Comparison of ENCODE assay signal across 20 cellular contexts in genomic region chr17:16462070-16462864, GRCh38. TPM values are rescaled to one million over a fixed set of nuclear protein-coding genes. Genes with fewer than 3 reads are reported as not detected.
A peak's percentile ranks its signal among the peaks of the same experiment; 100 is the strongest.
DNase-seq lines count a peak whose midpoint lies in the region; ATAC-seq and TF ChIP-seq lines count a peak whose summit lies in the region.
"Had no signal": no experiment of that assay in that cellular context is flagged by ENCODE, and none has a peak within 500 bp of the region (broad histone marks: within the 10 kb centered on the region; RNA-seq: fewer than 3 reads in every experiment).

No MANE protein-coding gene starts in this region.

- H3K27ac ChIP-seq in cardiac muscle cell (peak overlapping the region; percentile 48), left ventricle myocardium inferior (replicated peaks) (no peak overlapping the region), adrenal gland (peak overlapping the region in 3 of 5 donors; percentile 59 to 82 (median 81)), liver (ENCODE audit: low read depth in 1 of 2, low read length in 2 of 2) (no peak overlapping the region), transverse colon (peak overlapping the region in 3 of 4 donors; percentile 86 to 91 (median 88)), gastrocnemius medialis (no peak overlapping the region)
- H3K27ac ChIP-seq: GM23248 had no signal

- H3K4me3 ChIP-seq in cardiac muscle cell = no peak overlapping the region
- no peak overlapping the region for H3K4me3 ChIP-seq in left ventricle myocardium inferior
- no peak overlapping the region for H3K4me3 ChIP-seq in adrenal gland
- no peak overlapping the region for H3K4me3 ChIP-seq in liver (ENCODE audit: low read depth in 1 of 3, low read length in 3 of 3)
- H3K4me3 ChIP-seq in transverse colon = no peak overlapping the region
- H3K4me3 ChIP-seq in gastrocnemius medialis = no peak overlapping the region
- H3K4me3 ChIP-seq: GM23248 had no signal

- in situ Hi-C loops in transverse colon (cut with MboI; ENCODE audit: low pct_ligation_motif_present in 1 of 4, low pct_unique_long_range_greater_than_20kb in 1 of 4, low sequenced_read_pairs in 3 of 4) = no loop called here
- in situ Hi-C loops in gastrocnemius medialis (cut with MboI; ENCODE audit: low sequenced_read_pairs in 4 of 4) = no loop called here

- H3K27me3 ChIP-seq in cardiac muscle cell (no peaks in the 10 kb centered on the region), left ventricle myocardium inferior (ENCODE audit: low read depth) (no peaks in the 10 kb centered on the region), adrenal gland (no peaks in the 10 kb centered on the region), liver (ENCODE audit: control insufficient read depth in 4 of 4, insufficient read depth in 4 of 4, low read length in 3 of 4) (no peaks in the 10 kb centered on the region), transverse colon (no peaks in the 10 kb centered on the region), gastrocnemius medialis (no peaks in the 10 kb centered on the region)

- intact Hi-C loops in left ventricle myocardium inferior (cut with micrococcal nuclease) = loop anchor here (5.0 kb wide), 1 partner anchor 55 kb away; no protein-coding TSS in a partner anchor
- intact Hi-C loops in adrenal gland (cut with DNase I) = no loop called here
- intact Hi-C loops in transverse colon (cut with DNase I; ENCODE audit: low total_unique reads) = no loop called here
- intact Hi-C loops in gastrocnemius medialis (cut with DNase I; ENCODE audit: low total_unique reads) = no loop called here

- no peaks in the 10 kb centered on the region for H3K36me3 ChIP-seq in cardiac muscle cell
- H3K36me3 ChIP-seq in left ventricle myocardium inferior = no peaks in the 10 kb centered on the region
- peaks cover 0 to 3% of the 10 kb centered on the region in 2 donors for H3K36me3 ChIP-seq in adrenal gland (replicated peaks in 1 of 2)
- no peaks in the 10 kb centered on the region for H3K36me3 ChIP-seq in liver (ENCODE audit: control insufficient read depth in 4 of 4, insufficient read depth in 3 of 4, low read depth in 1 of 4, low read length in 3 of 4)
- H3K36me3 ChIP-seq in transverse colon = peaks cover 0 to 7% (median 0%) of the 10 kb centered on the region in 4 donors
- H3K36me3 ChIP-seq in gastrocnemius medialis = no peaks in the 10 kb centered on the region

- ATAC-seq in GM21447 (IDR thresholded peaks at IDR 0.05; ENCODE audit: unreplicated experiment) (no peak), gastrocnemius medialis (no peak)
- ATAC-seq: PC-3 had no signal

- DNase-seq in cardiac muscle cell (ENCODE audit: low read depth in 1 of 2, low spot score in 1 of 2) (no peak), left ventricle myocardium inferior (no peak), adrenal gland (no peak), transverse colon (no peak), gastrocnemius medialis (no peak), putamen (ENCODE audit: low spot score) (no peak)
- DNase-seq: Caco-2; CD4-positive, CD25-positive, alpha-beta regulatory T cell; DMS153; GDM1; GM23248; NCI-H1417; NCI-H187; NCI-H2107; NCI-H226; NCI-H524; PC-3 had no signal

- TF ChIP-seq CTCF in cardiac muscle cell (IDR thresholded peaks at IDR 0.05; ENCODE audit: low read depth, low read length) (no peak), left ventricle myocardium inferior (IDR thresholded peaks at IDR 0.05; ENCODE audit: borderline replicate concordance) (no peak), adrenal gland (IDR thresholded peaks at IDR 0.05) (no peak), liver (IDR thresholded peaks at IDR 0.05; ENCODE audit: low read depth, low read length, missing input control) (no peak), transverse colon (IDR thresholded peaks at IDR 0.05) (no peak), gastrocnemius medialis (IDR thresholded peaks at IDR 0.05 in 4 of 5, conservative IDR thresholded peaks at IDR 0.05 in 1 of 5) (no peak)

- TF ChIP-seq EP300 in transverse colon (IDR thresholded peaks at IDR 0.05; ENCODE audit: low read depth) = no peak

- H3K4me1 ChIP-seq in cardiac muscle cell (ENCODE audit: low read depth) = peaks cover 25% of the 10 kb centered on the region
- H3K4me1 ChIP-seq in left ventricle myocardium inferior = peaks cover 64% of the 10 kb centered on the region
- H3K4me1 ChIP-seq in adrenal gland (replicated peaks in 1 of 2) = peaks cover 22 to 57% of the 10 kb centered on the region in 2 donors
- peaks cover 0 to 9% (median 7%) of the 10 kb centered on the region in 4 donors for H3K4me1 ChIP-seq in liver (ENCODE audit: control insufficient read depth in 4 of 4, insufficient read depth in 4 of 4, low read length in 3 of 4)
- peaks cover 28 to 48% (median 41%) of the 10 kb centered on the region in 4 donors for H3K4me1 ChIP-seq in transverse colon
- H3K4me1 ChIP-seq in gastrocnemius medialis = peaks cover 0 to 3% of the 10 kb centered on the region in 2 donors

- peak in 1 of 2 donors; percentile 14 for TF ChIP-seq RAD21 in liver (IDR thresholded peaks at IDR 0.05)

- 51 to 84% (median 79%) methylated on average over 3 to 20 of the region's 20 CpGs for WGBS in adrenal gland, 4 donors
- 89% methylated on average over 20 of the region's 20 CpGs for WGBS in liver
- 85% methylated on average over 20 of the region's 20 CpGs; no CpG with 5 or more reads in 1 of the 2 donors for WGBS in transverse colon (ENCODE audit: low coverage in 1 of 2), 2 donors

- TF ChIP-seq POLR2A in adrenal gland (IDR thresholded peaks at IDR 0.05) (no peak), transverse colon (IDR thresholded peaks at IDR 0.05) (no peak), gastrocnemius medialis (IDR thresholded peaks at IDR 0.05) (no peak)

- H3K9ac ChIP-seq in liver (ENCODE audit: low read depth in 1 of 2, low read length in 2 of 2) = no peak overlapping the region
- H3K9ac ChIP-seq: GM23248 had no signal

- no peaks in the 10 kb centered on the region for H3K9me3 ChIP-seq in cardiac muscle cell (ENCODE audit: low read depth)
- H3K9me3 ChIP-seq in left ventricle myocardium inferior (replicated peaks) = no peaks in the 10 kb centered on the region
- H3K9me3 ChIP-seq in adrenal gland (replicated peaks in 1 of 3) = no peaks in the 10 kb centered on the region
- H3K9me3 ChIP-seq in liver (ENCODE audit: control insufficient read depth in 4 of 4, low read length in 3 of 4) = no peaks in the 10 kb centered on the region
- no peaks in the 10 kb centered on the region for H3K9me3 ChIP-seq in transverse colon
- H3K9me3 ChIP-seq in gastrocnemius medialis = no peaks in the 10 kb centered on the region
- H3K9me3 ChIP-seq: Caco-2 had no signal

TF ChIP-seq in liver, 16 proteins besides CTCF, POLR2A, EP300 and RAD21 (continues in another document):
- TF ChIP-seq MAX (IDR thresholded peaks at IDR 0.05) (no peak), JUND (IDR thresholded peaks at IDR 0.05) (no peak), TAF1 (conservative IDR thresholded peaks at IDR 0.05) (no peak), SP1 (IDR thresholded peaks at IDR 0.05) (no peak), RXRA (IDR thresholded peaks at IDR 0.05) (peak in 1 of 2 donors; percentile 13), FOXA2 (IDR thresholded peaks at IDR 0.05) (no peak), FOXA1 (IDR thresholded peaks at IDR 0.05) (no peak), REST (IDR thresholded peaks at IDR 0.05) (no peak), HNF4A (conservative IDR thresholded peaks at IDR 0.05) (no peak), NR2F2 (IDR thresholded peaks at IDR 0.05) (peak; percentile 93)

RNA-seq across cellular contexts. Expression of gene LRRC75A, which starts 29.7 kb away (rescaled TPM):
- total RNA-seq in cardiac muscle cell (23.1 and 31.3 TPM in 2 replicates), left ventricle myocardium inferior (0.96 TPM), adrenal gland (10 to 100 TPM in 7 of 8 donors, 1 to 10 TPM in 1; 7.4 to 49.2 (median 25.5) TPM), liver (10 to 100 TPM in 1 of 2 donors, under 1 TPM in 1; 0.33 to 22.6 TPM), transverse colon (100 to 1,000 TPM in 2 of 4 donors, 10 to 100 TPM in 2; 67.9 to 194 (median 115) TPM), gastrocnemius medialis (under 1 TPM in 2 of 4 donors, not detected in 2; 0.34 to 0.80 TPM)
- polyA plus RNA-seq in cardiac muscle cell (9.0 and 9.1 TPM in 2 replicates), adrenal gland (10 to 100 TPM in 1 of 3 donors, 1 to 10 TPM in 2; 8.6 to 40.1 (median 9.7) TPM), liver (under 1 TPM; 0.08 to 0.42 TPM)

RNA-seq across cellular contexts. Expression of gene TRPV2, which starts 46.9 kb away (rescaled TPM):
- 0.09 and 0.28 TPM in 2 replicates for total RNA-seq in cardiac muscle cell
- polyA plus RNA-seq in cardiac muscle cell = 0.72 and 0.93 TPM in 2 replicates
- total RNA-seq in left ventricle myocardium inferior = 6.7 TPM
- 100 to 1,000 TPM in 1 of 8 donors, 10 to 100 TPM in 7; 34.1 to 110 (median 47.3) TPM for total RNA-seq in adrenal gland
- 10 to 100 TPM; 23.3 to 67.3 (median 61.7) TPM for polyA plus RNA-seq in adrenal gland
- total RNA-seq in liver = 1 to 10 TPM; 5.6 to 9.3 TPM
- polyA plus RNA-seq in liver = 1 to 10 TPM; 2.9 to 3.5 TPM
- total RNA-seq in transverse colon = 1 to 10 TPM; 2.4 to 8.2 (median 4.4) TPM
- total RNA-seq in gastrocnemius medialis = 1 to 10 TPM; 2.9 to 4.4 (median 3.4) TPM
- total RNA-seq: A172 had no signal

Comparison
In these comparisons a context has a peak if more than half of its experiments do, and no peak if none do; other contexts are left out.
1. H3K27ac ChIP-seq: peak in cardiac muscle cell (single experiment), adrenal gland (3 of 5) and transverse colon (3 of 4); none in left ventricle myocardium inferior (single experiment), liver (0 of 2) and gastrocnemius medialis (0 of 4).